Comparison of ENCODE assay signal across 14 cellular contexts in the genomic region with DNA sequence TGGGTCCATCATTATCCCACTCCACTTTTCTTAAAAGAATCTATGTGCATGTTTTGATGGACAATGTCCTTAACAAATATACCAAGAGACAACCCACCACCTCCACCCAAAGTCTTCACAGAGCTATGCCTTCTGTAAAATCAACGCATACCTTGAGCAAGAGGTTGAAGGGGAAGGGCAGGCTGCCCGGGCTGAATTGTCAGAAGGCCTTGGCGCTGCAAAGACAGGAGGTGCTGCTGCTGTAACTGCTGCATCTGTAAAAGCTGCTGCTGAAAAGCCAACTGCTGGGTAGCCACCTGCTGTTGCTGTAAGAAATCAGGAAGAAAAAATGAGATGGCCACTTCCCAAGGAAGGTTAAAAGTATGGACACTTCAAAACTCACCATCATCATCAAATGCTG.
DNase-seq lines count a peak whose midpoint lies in the region; ATAC-seq, FAIRE-seq and TF ChIP-seq lines count a peak whose summit lies in the region.
"Had no signal": no experiment of that assay in that cellular context is flagged by ENCODE, and none has a peak within 500 bp of the region (broad histone marks: within the 10 kb centered on the region; RNA-seq: fewer than 3 reads in every experiment).

No MANE protein-coding gene starts in this region.

- ATAC-seq in activated B cell treated with CpG ODN at 0.5 μM for 24 hours (ENCODE audit: low read depth) (no peak), gastroesophageal sphincter (no peak), GM19463 (IDR thresholded peaks at IDR 0.05; ENCODE audit: unreplicated experiment) (no peak)

- FAIRE-seq in small intestine (lab: Jason Lieb, UNC), result no peak

- H3K27ac ChIP-seq in H9 (ENCODE audit: insufficient read length, low read depth, low read length) (no peak overlapping the region), gastroesophageal sphincter (peak overlapping the region; percentile 22 to 98 (median 72)), trophoblast cell (ENCODE audit: low read depth, low read length) (no peak overlapping the region), small intestine (ENCODE audit: low read depth in 1 of 2, low read length in 1 of 2) (no peak overlapping the region)
- H3K27ac ChIP-seq: SJCRH30 had no signal

- H3K18ac ChIP-seq in H9 (ENCODE audit: insufficient read length, low read depth, low read length), result no peak overlapping the region
- H3K18ac ChIP-seq in trophoblast cell (ENCODE audit: low read length), result no peak overlapping the region

- H2BK120ac ChIP-seq in H9 (ENCODE audit: low read depth, low read length, poor library complexity, severe bottlenecking), result no peak overlapping the region
- no peak overlapping the region for H2BK120ac ChIP-seq in trophoblast cell (ENCODE audit: insufficient read depth, low read length, poor library complexity)

- H3T11ph ChIP-seq in H9 (ENCODE audit: low read length), result no peak overlapping the region

- H2BK15ac ChIP-seq in H9 (ENCODE audit: low read depth, low read length), result no peak overlapping the region

- peak overlapping the region; percentile 49 to 88 (median 76); a peak in 5 of 7 replicates for H3K27ac Mint-ChIP-seq in H9
- H3K27ac Mint-ChIP-seq in activated B cell treated with CpG ODN at 0.5 μM for 24 hours, result peak overlapping the region; percentile 82

- H2BK5ac ChIP-seq in H9 (ENCODE audit: insufficient read length, low read length) (no peak overlapping the region), trophoblast cell (ENCODE audit: low read depth, low read length, poor library complexity) (no peak overlapping the region)

- H3K4me3 Mint-ChIP-seq in H9, result peak overlapping the region; percentile 9 to 41; a peak in 3 of 5 replicates
- peak overlapping the region; percentile 35 for H3K4me3 Mint-ChIP-seq in activated B cell treated with CpG ODN at 0.5 μM for 24 hours
- H3K4me3 Mint-ChIP-seq: immature natural killer cell had no signal

- intact Hi-C loops in activated B cell treated with CpG ODN at 0.5 μM for 24 hours (cut with micrococcal nuclease), result loop anchor here (1.0 to 5.0 kb wide), 2 partner anchors 17 to 34 kb away; no protein-coding TSS in a partner anchor

- H2BK20ac ChIP-seq in H9 (ENCODE audit: low read depth, low read length, poor library complexity, severe bottlenecking), result no peak overlapping the region

- H3K27me3 ChIP-seq in H9 (ENCODE audit: insufficient read depth, low read length) (no peaks in the 10 kb centered on the region), gastroesophageal sphincter (no peaks in the 10 kb centered on the region), trophoblast cell (ENCODE audit: insufficient read depth, low read length) (no peaks in the 10 kb centered on the region), small intestine (ENCODE audit: control insufficient read depth in 2 of 2, insufficient read depth in 2 of 2, low read length in 2 of 2) (no peaks in the 10 kb centered on the region)
- H3K27me3 ChIP-seq: SJCRH30 had no signal

- H3K9ac ChIP-seq in H9 (ENCODE audit: extremely low read depth, insufficient read length, low read length), result no peak overlapping the region
- H3K9ac ChIP-seq in trophoblast cell (ENCODE audit: low read length), result no peak overlapping the region

- CTCF ChIA-PET in activated B cell treated with CpG ODN at 0.5 μM for 24 hours (lab: Charles Lee), result no interaction called here

- H3K4me3 ChIP-seq in gastroesophageal sphincter (no peak overlapping the region), trophoblast cell (ENCODE audit: low read depth, low read length) (no peak overlapping the region), small intestine (ENCODE audit: low read depth in 1 of 2, low read length in 2 of 2) (no peak overlapping the region)
- H3K4me3 ChIP-seq: SJCRH30 had no signal

- no peak overlapping the region for H3K14ac ChIP-seq in H9 (ENCODE audit: insufficient read depth, low read length)
- no peak overlapping the region for H3K14ac ChIP-seq in trophoblast cell (ENCODE audit: low read length)

- H3K79me2 ChIP-seq in H9 (ENCODE audit: insufficient read depth, low read length) (no peaks in the 10 kb centered on the region), trophoblast cell (ENCODE audit: control insufficient read depth, insufficient read depth, low read length, poor library complexity) (no peaks in the 10 kb centered on the region)

- H4K12ac ChIP-seq in trophoblast cell (ENCODE audit: low read depth, low read length), result no peak overlapping the region

- H3K4ac ChIP-seq in H9 (ENCODE audit: low read depth, low read length) (no peak overlapping the region), trophoblast cell (ENCODE audit: low read depth, low read length) (no peak overlapping the region)

- H4K20me1 ChIP-seq in H9 (ENCODE audit: control insufficient read depth, insufficient read depth, insufficient read length), result no peaks in the 10 kb centered on the region

- H3K23ac ChIP-seq in H9 (ENCODE audit: insufficient read length, low read depth, low read length) (no peak overlapping the region), trophoblast cell (ENCODE audit: low read length) (no peak overlapping the region)

- peaks cover 63 to 64% of the 10 kb centered on the region in 2 experiments for H3K4me1 Mint-ChIP-seq in H9
- H3K4me1 Mint-ChIP-seq in activated B cell treated with CpG ODN at 0.5 μM for 24 hours, result peaks cover 90% of the 10 kb centered on the region

- H3K27me3 Mint-ChIP-seq in H9 (ENCODE audit: low read depth), result no peaks in the 10 kb centered on the region
- H3K27me3 Mint-ChIP-seq in activated B cell treated with CpG ODN at 0.5 μM for 24 hours, result no peaks in the 10 kb centered on the region
- H3K27me3 Mint-ChIP-seq: progenitor cell of endocrine pancreas had no signal

- WGBS in H9 (ENCODE audit: extremely low coverage, insufficient read length, low lambda C conversion rate), result no CpG with 5 or more reads among the region's 3 CpGs
- 25% methylated on average over 3 of the region's 3 CpGs; no CpG with 5 or more reads in 1 of the 2 donors for WGBS in gastroesophageal sphincter (ENCODE audit: low coverage in 1 of 2), 2 donors
- WGBS in trophoblast cell (ENCODE audit: extremely low coverage, insufficient coverage, insufficient read length), result no CpG with 5 or more reads among the region's 3 CpGs
- WGBS in small intestine, 3 donors, result 82 to 91% (median 84%) methylated on average over 3 of the region's 3 CpGs

- H4K5ac ChIP-seq in H9 (ENCODE audit: insufficient read length, low read depth, low read length), result no peak overlapping the region

- POLR2A ChIA-PET in activated B cell treated with CpG ODN at 0.5 μM for 24 hours (lab: Charles Lee), result interaction anchor here (1.5 to 9.2 kb wide), 3 partner anchors 8 to 16 kb away, joined by 4 to 82 read pairs (median 5); no protein-coding TSS in a partner anchor

- in situ Hi-C loops in GM13976 (cut with MboI; ENCODE audit: low sequenced_read_pairs, unreplicated experiment), result no loop called here

- peaks cover 4 to 60% of the 10 kb centered on the region in 2 donors for H3K36me3 ChIP-seq in gastroesophageal sphincter
- peaks cover 0 to 1% of the 10 kb centered on the region in 2 experiments for H3K36me3 ChIP-seq in trophoblast cell (ENCODE audit: control insufficient read depth in 1 of 2, insufficient read depth in 2 of 2, low read length in 2 of 2)
- H3K36me3 ChIP-seq in small intestine (ENCODE audit: control insufficient read depth in 2 of 2, insufficient read depth in 2 of 2, low read length in 2 of 2), result peaks cover 7 to 16% of the 10 kb centered on the region in 2 donors
- H3K36me3 ChIP-seq: SJCRH30 had no signal

- peaks cover 31% of the 10 kb centered on the region for H3K4me1 ChIP-seq in H9 (ENCODE audit: insufficient read depth, low read length)
- H3K4me1 ChIP-seq in gastroesophageal sphincter, result peaks cover 45 to 100% (median 67%) of the 10 kb centered on the region in 3 donors
- peaks cover 0 to 3% of the 10 kb centered on the region in 2 experiments for H3K4me1 ChIP-seq in trophoblast cell (ENCODE audit: control insufficient read depth in 1 of 2, insufficient read depth in 2 of 2, low read length in 2 of 2)
- H3K4me1 ChIP-seq in small intestine (ENCODE audit: control insufficient read depth in 2 of 2, insufficient read depth in 1 of 2, low read depth in 1 of 2, low read length in 1 of 2), result peaks cover 8 to 20% of the 10 kb centered on the region in 2 donors
- H3K4me1 ChIP-seq: SJCRH30 had no signal

- no peak for TF ChIP-seq EP300 in gastroesophageal sphincter (IDR thresholded peaks at IDR 0.05)

- H4K91ac ChIP-seq in H9 (ENCODE audit: insufficient read length, low read depth, low read length), result no peak overlapping the region
- H4K91ac ChIP-seq in trophoblast cell (ENCODE audit: low read depth, low read length), result no peak overlapping the region

- no peak overlapping the region for H3K56ac ChIP-seq in H9 (ENCODE audit: insufficient read length, low read depth, low read length)

- no peak overlapping the region for H2BK12ac ChIP-seq in H9 (ENCODE audit: insufficient read length, low read depth, low read length)
- no peak overlapping the region for H2BK12ac ChIP-seq in trophoblast cell (ENCODE audit: low read length)

- no peak for TF ChIP-seq POLR2A in gastroesophageal sphincter (IDR thresholded peaks at IDR 0.05)

- H4K8ac ChIP-seq in H9 (replicated peaks; ENCODE audit: insufficient read length, low read depth, low read length) (no peak overlapping the region), trophoblast cell (ENCODE audit: low read depth, low read length) (no peak overlapping the region)

- H3K36me3 Mint-ChIP-seq in H9 (ENCODE audit: insufficient read depth in 1 of 3, low read depth in 3 of 3), result peaks cover 0 to 23% (median 15%) of the 10 kb centered on the region in 3 experiments; a peak in 5 of 7 replicates
- H3K36me3 Mint-ChIP-seq in activated B cell treated with CpG ODN at 0.5 μM for 24 hours (ENCODE audit: low read depth), result peaks cover 100% of the 10 kb centered on the region

- DNase-seq in H9 (peak; percentile 46), activated B cell treated with CpG ODN at 0.5 μM for 24 hours (no peak), trophoblast cell (no peak), small intestine (no peak), DMS53 treated with DMSO at 0.1 percent for 48 hours (lab: John Stamatoyannopoulos, UW; ENCODE audit: unreplicated experiment) (no peak), GM13976 (ENCODE audit: low spot score) (no peak)
- DNase-seq: C1 segment of cervical spinal cord; immature natural killer cell; MV-4-11; SJCRH30; stimulated activated CD4-positive, alpha-beta T cell treated with anti-CD3 and anti-CD28 coated beads, Interleukin-1b, Interleukin-23, amount 100 ng/mL, for 48 hours had no signal

- H3K79me1 ChIP-seq in H9 (ENCODE audit: insufficient read depth, low read depth, low read length, poor library complexity, severe bottlenecking) (no peaks in the 10 kb centered on the region), trophoblast cell (ENCODE audit: low read length) (no peaks in the 10 kb centered on the region)

- H2AK5ac ChIP-seq in H9 (ENCODE audit: insufficient read length, low read length), result no peak overlapping the region
- no peak overlapping the region for H2AK5ac ChIP-seq in trophoblast cell (ENCODE audit: low read length)

- TF ChIP-seq CTCF in H9 (conservative IDR thresholded peaks at IDR 0.05) (0 out of 3 replicates have a peak, but pooled peaks have one; percentile 13), activated B cell treated with CpG ODN at 0.5 μM for 24 hours (IDR thresholded peaks at IDR 0.05) (no peak), gastroesophageal sphincter (IDR thresholded peaks at IDR 0.05) (no peak), GM13976 (IDR thresholded peaks at IDR 0.05; ENCODE audit: borderline replicate concordance, control extremely low read depth, extremely low read depth, insufficient read depth, missing control alignments) (no peak)

- H3K9me3 Mint-ChIP-seq in H9, result no peaks in the 10 kb centered on the region
- no peaks in the 10 kb centered on the region for H3K9me3 Mint-ChIP-seq in activated B cell treated with CpG ODN at 0.5 μM for 24 hours
- H3K9me3 Mint-ChIP-seq: immature natural killer cell had no signal

- H3K9me3 ChIP-seq in H9 (ENCODE audit: control insufficient read depth, low read depth, low read length), result no peaks in the 10 kb centered on the region
- no peaks in the 10 kb centered on the region for H3K9me3 ChIP-seq in gastroesophageal sphincter
- H3K9me3 ChIP-seq in trophoblast cell (ENCODE audit: insufficient read depth, low read depth, low read length), result no peaks in the 10 kb centered on the region
- H3K9me3 ChIP-seq in small intestine (ENCODE audit: control insufficient read depth, low read depth), result no peaks in the 10 kb centered on the region
- H3K9me3 ChIP-seq: SJCRH30 had no signal

- H2AFZ ChIP-seq in H9 (ENCODE audit: low read length) (no peak overlapping the region), trophoblast cell (ENCODE audit: insufficient read depth, low read length, poor library complexity) (peak overlapping the region; percentile 8)

- H3K4me2 ChIP-seq in H9 (ENCODE audit: insufficient read depth, insufficient read length, low read length) (no peak overlapping the region), trophoblast cell (ENCODE audit: low read length) (no peak overlapping the region)

- H3K23me2 ChIP-seq in H9 (ENCODE audit: insufficient read length, low read depth, low read length, poor library complexity, severe bottlenecking), result no peaks in the 10 kb centered on the region

Comparison
In these comparisons a context has a peak if more than half of its experiments do, and no peak if none do; other contexts are left out.
1. H3K27ac ChIP-seq: peak in gastroesophageal sphincter (4 of 4); none in H9 (single experiment), trophoblast cell (single experiment) and small intestine (0 of 2).